In genomic region chr11:12168114-12168513, GRCh38 we compare ENCODE assay signal across 17 cellular contexts. TPM values are rescaled to one million over a fixed set of nuclear protein-coding genes. Genes with fewer than 3 reads are reported as not detected.
A peak's percentile ranks its signal among the peaks of the same experiment; 100 is the strongest.
DNase-seq lines count a peak whose midpoint lies in the region; ATAC-seq, FAIRE-seq and TF ChIP-seq lines count a peak whose summit lies in the region.
"Had no signal": no experiment of that assay in that cellular context is flagged by ENCODE, and none has a peak within 500 bp of the region (broad histone marks: within the 10 kb centered on the region; RNA-seq: fewer than 3 reads in every experiment).

No MANE protein-coding gene starts in this region.

- H3K4me1 ChIP-seq in left ventricle myocardium inferior (peaks cover 83% of the 10 kb centered on the region), SJSA1 (replicated peaks) (peaks cover 89% of the 10 kb centered on the region), keratinocyte (ENCODE audit: control insufficient read depth, extremely low read depth, insufficient read depth, low read length) (peaks cover 68% of the 10 kb centered on the region)
- H3K4me1 ChIP-seq: BLaER1 had no signal

- no peak overlapping the region for H3K9ac ChIP-seq in keratinocyte (ENCODE audit: control insufficient read depth, extremely low read depth, insufficient read depth, low read length)
- H3K9ac ChIP-seq: BLaER1 had no signal

- no peak for TF ChIP-seq CTCF in left ventricle myocardium inferior (IDR thresholded peaks at IDR 0.05; ENCODE audit: borderline replicate concordance)
- no peak for TF ChIP-seq CTCF in keratinocyte (optimal IDR thresholded peaks at IDR 0.05 in 1 of 3, IDR thresholded peaks at IDR 0.05 in 1 of 3, conservative IDR thresholded peaks at IDR 0.05 in 1 of 3; ENCODE audit: extremely low read depth in 1 of 3, insufficient read depth in 2 of 3, low read length in 3 of 3)

- no peak overlapping the region for H3K4me3 ChIP-seq in left ventricle myocardium inferior
- H3K4me3 ChIP-seq in SJSA1 = no peak overlapping the region
- no peak overlapping the region for H3K4me3 ChIP-seq in keratinocyte (ENCODE audit: control insufficient read depth in 2 of 3, extremely low read depth in 1 of 3, insufficient read depth in 2 of 3, low read depth in 1 of 3, low read length in 3 of 3)
- H3K4me3 ChIP-seq: BLaER1, skin epidermis had no signal

- H3K36me3 Mint-ChIP-seq in stimulated activated memory B cell treated with anti-CD40 and anti-IgM and Interleukin-4, amounts not matched to agents 10 μg/mL and 1 μg/mL and 100 μg/mL, for 72 hours = no peaks in the 10 kb centered on the region
- H3K36me3 Mint-ChIP-seq: mesothelial cell of epicardium had no signal

- H3K27me3 ChIP-seq in left ventricle myocardium inferior (ENCODE audit: low read depth) = no peaks in the 10 kb centered on the region
- no peaks in the 10 kb centered on the region for H3K27me3 ChIP-seq in SJSA1 (replicated peaks)
- no peaks in the 10 kb centered on the region for H3K27me3 ChIP-seq in keratinocyte (ENCODE audit: control insufficient read depth, extremely low read depth, insufficient read depth, low read length)
- H3K27me3 ChIP-seq: BLaER1, neutrophil had no signal

- dilution Hi-C loops in keratinocyte (cut with MboI; ENCODE audit: extremely low pct_ligation_motif_present, low sequenced_read_pairs) = no loop called here

- DNase-seq in left ventricle myocardium inferior (no peak), left cardiac atrium (no peak), SJSA1 (ENCODE audit: low read depth in 1 of 2, low spot score in 2 of 2) (no peak), keratinocyte (ENCODE audit: low read depth, low spot score) (no peak), urothelium cell line (ENCODE audit: low spot score) (no peak), ACHN (no peak), anterior cingulate cortex (lab: John Stamatoyannopoulos, UW) (no peak)
- DNase-seq: activated CD4-positive, CD25-positive, alpha-beta regulatory T cell treated with anti-CD3 and anti-CD28 coated beads, Interleukin-2, amount 50 U/mL, for 72 hours; NCI-H1436; NCI-H510A treated with DMSO at 0.1 percent for 48 hours; OCI-M1; T-cell had no signal

- H2AFZ ChIP-seq in keratinocyte (ENCODE audit: control insufficient read depth, low read length) = no peak overlapping the region

- FAIRE-seq in keratinocyte (lab: Jason Lieb, UNC) (no peak), urothelium cell line (lab: Jason Lieb, UNC) (peak; percentile 86)

- in situ Hi-C loops in ACHN (cut with HindIII; ENCODE audit: low pct_ligation_motif_present, low pct_unique_long_range_greater_than_20kb, low sequenced_read_pairs) = no loop called here

- H4K20me1 ChIP-seq in keratinocyte (ENCODE audit: control insufficient read depth, extremely low read depth, insufficient read depth, low read length) = no peaks in the 10 kb centered on the region
- H4K20me1 ChIP-seq: BLaER1 had no signal

- no peak overlapping the region for H3K4me3 Mint-ChIP-seq in stimulated activated memory B cell treated with anti-CD40 and anti-IgM and Interleukin-4, amounts not matched to agents 10 μg/mL and 1 μg/mL and 100 μg/mL, for 72 hours
- H3K4me3 Mint-ChIP-seq: mesothelial cell of epicardium, T-cell had no signal

- no peak for ATAC-seq in left cardiac atrium
- no peak for ATAC-seq in stimulated activated memory B cell treated with anti-CD40 and anti-IgM and Interleukin-4, amounts not matched to agents 10 μg/mL and 1 μg/mL and 100 μg/mL, for 72 hours
- ATAC-seq: T-cell had no signal

- no peaks in the 10 kb centered on the region for H3K9me1 ChIP-seq in keratinocyte (ENCODE audit: control insufficient read depth, extremely low read depth, insufficient read depth, low read length)

- H3K79me2 ChIP-seq in keratinocyte (ENCODE audit: control insufficient read depth, insufficient read depth, low read length) = peaks cover 64% of the 10 kb centered on the region

- no peak overlapping the region for H3K4me2 ChIP-seq in keratinocyte (ENCODE audit: control insufficient read depth, extremely low read depth, insufficient read depth, low read depth, low read length)
- H3K4me2 ChIP-seq: BLaER1 had no signal

- no peaks in the 10 kb centered on the region for H3K4me1 Mint-ChIP-seq in stimulated activated memory B cell treated with anti-CD40 and anti-IgM and Interleukin-4, amounts not matched to agents 10 μg/mL and 1 μg/mL and 100 μg/mL, for 72 hours

- H3K9me3 ChIP-seq in left ventricle myocardium inferior (replicated peaks) (peaks cover 5% of the 10 kb centered on the region), SJSA1 (replicated peaks) (no peaks in the 10 kb centered on the region), keratinocyte (ENCODE audit: control insufficient read depth, low read depth, low read length) (no peaks in the 10 kb centered on the region)
- H3K9me3 ChIP-seq: BLaER1, neutrophil had no signal

- H3K27me3 Mint-ChIP-seq in stimulated activated memory B cell treated with anti-CD40 and anti-IgM and Interleukin-4, amounts not matched to agents 10 μg/mL and 1 μg/mL and 100 μg/mL, for 72 hours = peaks cover 12% of the 10 kb centered on the region
- H3K27me3 Mint-ChIP-seq: T-cell had no signal

- H3K27ac Mint-ChIP-seq in stimulated activated memory B cell treated with anti-CD40 and anti-IgM and Interleukin-4, amounts not matched to agents 10 μg/mL and 1 μg/mL and 100 μg/mL, for 72 hours = no peak overlapping the region
- H3K27ac Mint-ChIP-seq: mesothelial cell of epicardium, T-cell had no signal

- H3K27ac ChIP-seq in left ventricle myocardium inferior (replicated peaks) = peak overlapping the region; percentile 93
- peak overlapping the region; percentile 94 for H3K27ac ChIP-seq in SJSA1
- peak overlapping the region; percentile 98 for H3K27ac ChIP-seq in keratinocyte (ENCODE audit: control insufficient read depth, insufficient read depth, low read length)
- H3K27ac ChIP-seq: BLaER1, neutrophil had no signal

- intact Hi-C loops in left ventricle myocardium inferior (cut with micrococcal nuclease) = no loop called here
- intact Hi-C loops in left cardiac atrium (cut with DNase I) = loop anchor here in 1 of 2 donors (10.0 kb wide), 1 partner anchor 57 kb away; no protein-coding TSS in a partner anchor

- peaks cover 2% of the 10 kb centered on the region for H3K36me3 ChIP-seq in left ventricle myocardium inferior
- H3K36me3 ChIP-seq in SJSA1 = peaks cover 12% of the 10 kb centered on the region
- H3K36me3 ChIP-seq in keratinocyte (ENCODE audit: control insufficient read depth in 2 of 2, extremely low read depth in 1 of 2, insufficient read depth in 2 of 2, low read length in 2 of 2) = peaks cover 15 to 59% of the 10 kb centered on the region in 2 experiments
- H3K36me3 ChIP-seq: BLaER1 had no signal

- no peaks in the 10 kb centered on the region for H3K9me3 Mint-ChIP-seq in stimulated activated memory B cell treated with anti-CD40 and anti-IgM and Interleukin-4, amounts not matched to agents 10 μg/mL and 1 μg/mL and 100 μg/mL, for 72 hours
- H3K9me3 Mint-ChIP-seq: mesothelial cell of epicardium, T-cell had no signal

RNA-seq across cellular contexts. Expression of gene MICAL2, which starts 57.7 kb away (rescaled TPM):
- total RNA-seq in left ventricle myocardium inferior (85.0 TPM), left cardiac atrium (100 to 1,000 TPM in 1 of 2 donors, 10 to 100 TPM in 1; 74.5 to 128 TPM)
- 42.8 and 59.8 TPM in 2 replicates for total RNA-seq in SJSA1 (2014; rRNA removed; shearing (Covaris generic))
- polyA plus RNA-seq in keratinocyte = 72.7 to 124 TPM (median 83.9 TPM) in 3 replicates
- polyA plus RNA-seq in keratinocyte (2011; ENCODE audit: low read depth) = 172 TPM
- polyA plus RNA-seq in keratinocyte (2011; cell fraction: cytosol; rRNA removed) = 76.6 and 79.2 TPM in 2 replicates
- polyA plus RNA-seq in keratinocyte (2011; cell fraction: nucleus; rRNA removed) = 175 and 197 TPM in 2 replicates
- 52.2 and 143 TPM in 2 replicates for polyA plus RNA-seq in keratinocyte (2012; ENCODE audit: low replicate concordance)
- 218 to 406 TPM (median 316 TPM) in 3 replicates for polyA minus RNA-seq in keratinocyte
- polyA minus RNA-seq in keratinocyte (2011; cell fraction: cytosol; rRNA and poly(A)+ RNA removed) = 176 TPM
- polyA minus RNA-seq in keratinocyte (2011; cell fraction: nucleus; rRNA and poly(A)+ RNA removed) = 292 and 558 TPM in 2 replicates
